In genomic region chr1:6700853-6701436, GRCh38 we compare ENCODE assay signal across 8 cellular contexts. TPM values are rescaled to one million over a fixed set of nuclear protein-coding genes. Genes with fewer than 3 reads are reported as not detected.
DNase-seq lines count a peak whose midpoint lies in the region; ATAC-seq and TF ChIP-seq lines count a peak whose summit lies in the region.

No MANE protein-coding gene starts in this region.

- peak overlapping the region; percentile 86 for H3K4me2 ChIP-seq in Karpas-422 (ENCODE audit: low read depth, low read length, poor library complexity, severe bottlenecking)

- peak overlapping the region; percentile 99 for H3K9ac ChIP-seq in Karpas-422 (ENCODE audit: low read length)

- H2AFZ ChIP-seq in Karpas-422 (ENCODE audit: low read length), result no peak overlapping the region

- peaks cover 55% of the 10 kb centered on the region for H3K79me2 ChIP-seq in Karpas-422 (ENCODE audit: low read length)

- no peak overlapping the region for H3K27ac ChIP-seq in Karpas-422 (ENCODE audit: low read length)

- H3K27me3 ChIP-seq in Karpas-422 (ENCODE audit: low read length), result no peaks in the 10 kb centered on the region

- ATAC-seq in HG03565 (IDR thresholded peaks at IDR 0.05; ENCODE audit: unreplicated experiment), result no peak
- no peak for ATAC-seq in HG03520 (IDR thresholded peaks at IDR 0.05; ENCODE audit: unreplicated experiment)

- H3K4me1 ChIP-seq in Karpas-422 (ENCODE audit: low read length), result peaks cover 26% of the 10 kb centered on the region

- H3K27ac Mint-ChIP-seq in chondrocyte (ENCODE audit: unreplicated experiment), result peak overlapping the region; percentile 85

- H3K36me3 ChIP-seq in Karpas-422 (ENCODE audit: insufficient read depth, low read length), result no peaks in the 10 kb centered on the region; the same call in 1 of the 2 replicates

- H3K4me1 Mint-ChIP-seq in chondrocyte (ENCODE audit: low read depth), result peaks cover 49% of the 10 kb centered on the region

- no peaks in the 10 kb centered on the region for H3K9me3 ChIP-seq in Karpas-422 (ENCODE audit: low read length)

- peak overlapping the region; percentile 86 for H3K4me3 Mint-ChIP-seq in chondrocyte (ENCODE audit: unreplicated experiment)

- no peaks in the 10 kb centered on the region for H3K9me2 ChIP-seq in Karpas-422 (replicated peaks; ENCODE audit: insufficient read depth, low read length)

- no peaks in the 10 kb centered on the region for H3K27me3 Mint-ChIP-seq in chondrocyte (ENCODE audit: low read depth)

- H3K9me3 Mint-ChIP-seq in chondrocyte (ENCODE audit: low read depth), result no peaks in the 10 kb centered on the region

- no peak for DNase-seq in Karpas-422
- no peak for DNase-seq in chondrocyte (ENCODE audit: low spot score)
- DNase-seq in myocyte (ENCODE audit: low read depth), result peak; percentile 6
- DNase-seq in DMS79 (lab: John Stamatoyannopoulos, UW), result no peak
- DNase-seq in effector CD4-positive, alpha-beta T cell, result no peak

- H4K20me1 ChIP-seq in Karpas-422 (ENCODE audit: insufficient read depth, low read depth, low read length), result peaks cover 17% of the 10 kb centered on the region; the same call in 1 of the 2 replicates

- no peak for TF ChIP-seq CTCF in chondrocyte (IDR thresholded peaks at IDR 0.05)

- H3K4me3 ChIP-seq in GM08714 (ENCODE audit: low read length) (peak overlapping the region; percentile 95), Karpas-422 (ENCODE audit: low read length) (peak overlapping the region; percentile 96)

- H3K36me3 Mint-ChIP-seq in chondrocyte (ENCODE audit: low read depth), result no peaks in the 10 kb centered on the region

RNA-seq across cellular contexts. Expression of gene DNAJC11, which starts 0.7 kb away (rescaled TPM):
- total RNA-seq in Karpas-422 (2014; rRNA removed; shearing (Covaris generic); ENCODE audit: low replicate concordance), result 33.4 and 36.3 TPM in 2 replicates
- total RNA-seq in chondrocyte, result 46.3 to 49.7 TPM (median 47.2 TPM) in 3 replicates
- 25.0 and 35.2 TPM in 2 replicates for total RNA-seq in myocyte
- polyA plus RNA-seq in myocyte (2012), result 41.9 TPM
